In the genomic region with DNA sequence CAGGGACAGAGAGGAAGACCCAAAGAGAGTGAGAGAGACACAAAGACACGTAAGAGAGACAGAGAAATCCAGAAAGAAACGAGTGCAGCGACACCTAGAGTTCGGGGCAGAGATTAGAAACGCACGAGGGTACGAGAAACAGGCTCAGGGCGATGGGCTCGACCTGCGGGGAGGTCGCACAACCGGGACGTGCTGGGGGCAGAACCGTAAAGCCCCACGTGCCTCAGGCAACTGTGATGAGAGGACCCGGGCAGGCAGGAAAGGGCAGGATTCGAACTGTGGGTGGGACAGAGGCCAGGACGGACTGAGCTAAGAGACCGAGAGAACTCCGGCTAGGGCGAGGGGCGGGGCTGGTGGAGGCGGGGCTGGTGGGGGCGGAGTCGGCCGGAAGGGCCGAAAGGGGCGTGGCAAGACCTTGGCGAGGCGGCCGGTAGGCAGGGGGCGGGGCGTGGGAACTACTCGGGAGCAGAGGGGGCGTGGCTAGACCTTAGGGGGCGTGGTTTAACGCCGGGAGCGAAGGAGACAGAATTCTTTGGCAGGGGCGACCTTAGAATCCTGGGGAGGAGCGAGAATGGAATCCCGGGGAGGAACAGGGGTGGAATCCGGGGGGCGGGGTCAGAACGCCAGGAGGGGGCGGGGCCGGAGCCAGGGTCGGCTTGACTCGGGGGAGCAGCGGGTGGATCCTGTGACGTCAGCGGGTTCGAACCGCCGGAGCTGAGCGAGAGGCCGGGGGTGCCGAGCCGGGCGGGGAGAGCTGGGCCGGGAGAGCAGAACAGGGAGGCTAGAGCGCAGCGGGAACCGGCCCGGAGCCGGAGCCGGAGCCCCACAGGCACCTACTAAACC, we compare ENCODE assay signal across 8 cellular contexts. TPM values are rescaled to one million over a fixed set of nuclear protein-coding genes. Genes with fewer than 3 reads are reported as not detected.
DNase-seq lines count a peak whose midpoint lies in the region; ATAC-seq and TF ChIP-seq lines count a peak whose summit lies in the region.

A gene (plus strand): TSS at position 686 of the 843 bp plus-strand sequence. CDS start 229 bp downstream, outside the sequence.

- WGBS in liver = under 1% methylated on average over 67 of the region's 67 CpGs

- DNase-seq in Caki2 (ENCODE audit: low read depth) (peak; percentile 96), NCI-H774 (lab: John Stamatoyannopoulos, UW) (peak; percentile 94), dermis microvascular lymphatic vessel endothelial cell (ENCODE audit: low read depth in 2 of 2) (peak; percentile 96 to 98)
- DNase-seq in activated CD4-positive, alpha-beta T cell treated with anti-CD3 and anti-CD28 coated beads, Interleukin-2, amount 50 U/mL, for 48 hours = peak; percentile 97
- peak; percentile 63 for DNase-seq in stimulated activated CD4-positive, alpha-beta T cell treated with anti-CD3 and anti-CD28 coated beads, Interleukin-2, amount 100 ng/mL, for 4 hours (ENCODE audit: low read depth)

- H3K9ac ChIP-seq in liver (ENCODE audit: low read depth in 1 of 2, low read length in 2 of 2) = peak within 1 kb of the TSS; percentile 95 to 100

- peak; percentile 53 to 75 for TF ChIP-seq RAD21 in liver (IDR thresholded peaks at IDR 0.05)

- peak; percentile 72 for TF ChIP-seq CTCF in liver (IDR thresholded peaks at IDR 0.05; ENCODE audit: low read depth, low read length, missing input control)

- in situ Hi-C loops in Caki2 (cut with HindIII; ENCODE audit: low pct_unique_long_range_greater_than_20kb, low sequenced_read_pairs) = no loop called here

- no peaks in the 10 kb centered on the region for H3K36me3 ChIP-seq in liver (ENCODE audit: control insufficient read depth in 4 of 4, insufficient read depth in 3 of 4, low read depth in 1 of 4, low read length in 3 of 4)

- H3K27me3 ChIP-seq in liver (ENCODE audit: control insufficient read depth in 4 of 4, insufficient read depth in 4 of 4, low read length in 3 of 4) = no peaks in the 10 kb centered on the region

- no peaks in the 10 kb centered on the region for H3K9me3 ChIP-seq in liver (ENCODE audit: control insufficient read depth in 4 of 4, low read length in 3 of 4)

- ATAC-seq in HG03457 (IDR thresholded peaks at IDR 0.05; ENCODE audit: unreplicated experiment) (peak; percentile 38), HG03460 (IDR thresholded peaks at IDR 0.05; ENCODE audit: unreplicated experiment) (no peak)

- H3K4me1 ChIP-seq in liver (ENCODE audit: control insufficient read depth in 4 of 4, insufficient read depth in 4 of 4, low read length in 3 of 4) = peaks cover 9 to 43% (median 31%) of the 10 kb centered on the region in 4 donors

- H3K27ac ChIP-seq in liver (ENCODE audit: low read depth in 1 of 2, low read length in 2 of 2) = peak within 1 kb of the TSS; percentile 87 to 96

- H3K4me3 ChIP-seq in liver (ENCODE audit: low read depth in 1 of 3, low read length in 3 of 3) = peak within 1 kb of the TSS; percentile 71 to 87 (median 79)

TF ChIP-seq in liver, 16 proteins besides CTCF, POLR2A, EP300 and RAD21:
- TF ChIP-seq HNF4A (conservative IDR thresholded peaks at IDR 0.05) = peak; percentile 28 to 41
- TF ChIP-seq, protein P1, sequence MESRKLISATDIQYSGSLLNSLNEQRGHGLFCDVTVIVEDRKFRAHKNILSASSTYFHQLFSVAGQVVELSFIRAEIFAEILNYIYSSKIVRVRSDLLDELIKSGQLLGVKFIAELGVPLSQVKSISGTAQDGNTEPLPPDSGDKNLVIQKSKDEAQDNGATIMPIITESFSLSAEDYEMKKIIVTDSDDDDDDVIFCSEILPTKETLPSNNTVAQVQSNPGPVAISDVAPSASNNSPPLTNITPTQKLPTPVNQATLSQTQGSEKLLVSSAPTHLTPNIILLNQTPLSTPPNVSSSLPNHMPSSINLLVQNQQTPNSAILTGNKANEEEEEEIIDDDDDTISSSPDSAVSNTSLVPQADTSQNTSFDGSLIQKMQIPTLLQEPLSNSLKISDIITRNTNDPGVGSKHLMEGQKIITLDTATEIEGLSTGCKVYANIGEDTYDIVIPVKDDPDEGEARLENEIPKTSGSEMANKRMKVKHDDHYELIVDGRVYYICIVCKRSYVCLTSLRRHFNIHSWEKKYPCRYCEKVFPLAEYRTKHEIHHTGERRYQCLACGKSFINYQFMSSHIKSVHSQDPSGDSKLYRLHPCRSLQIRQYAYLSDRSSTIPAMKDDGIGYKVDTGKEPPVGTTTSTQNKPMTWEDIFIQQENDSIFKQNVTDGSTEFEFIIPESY (IDR thresholded peaks at IDR 0.05) = peak; percentile 26
- TF ChIP-seq, protein P2, sequence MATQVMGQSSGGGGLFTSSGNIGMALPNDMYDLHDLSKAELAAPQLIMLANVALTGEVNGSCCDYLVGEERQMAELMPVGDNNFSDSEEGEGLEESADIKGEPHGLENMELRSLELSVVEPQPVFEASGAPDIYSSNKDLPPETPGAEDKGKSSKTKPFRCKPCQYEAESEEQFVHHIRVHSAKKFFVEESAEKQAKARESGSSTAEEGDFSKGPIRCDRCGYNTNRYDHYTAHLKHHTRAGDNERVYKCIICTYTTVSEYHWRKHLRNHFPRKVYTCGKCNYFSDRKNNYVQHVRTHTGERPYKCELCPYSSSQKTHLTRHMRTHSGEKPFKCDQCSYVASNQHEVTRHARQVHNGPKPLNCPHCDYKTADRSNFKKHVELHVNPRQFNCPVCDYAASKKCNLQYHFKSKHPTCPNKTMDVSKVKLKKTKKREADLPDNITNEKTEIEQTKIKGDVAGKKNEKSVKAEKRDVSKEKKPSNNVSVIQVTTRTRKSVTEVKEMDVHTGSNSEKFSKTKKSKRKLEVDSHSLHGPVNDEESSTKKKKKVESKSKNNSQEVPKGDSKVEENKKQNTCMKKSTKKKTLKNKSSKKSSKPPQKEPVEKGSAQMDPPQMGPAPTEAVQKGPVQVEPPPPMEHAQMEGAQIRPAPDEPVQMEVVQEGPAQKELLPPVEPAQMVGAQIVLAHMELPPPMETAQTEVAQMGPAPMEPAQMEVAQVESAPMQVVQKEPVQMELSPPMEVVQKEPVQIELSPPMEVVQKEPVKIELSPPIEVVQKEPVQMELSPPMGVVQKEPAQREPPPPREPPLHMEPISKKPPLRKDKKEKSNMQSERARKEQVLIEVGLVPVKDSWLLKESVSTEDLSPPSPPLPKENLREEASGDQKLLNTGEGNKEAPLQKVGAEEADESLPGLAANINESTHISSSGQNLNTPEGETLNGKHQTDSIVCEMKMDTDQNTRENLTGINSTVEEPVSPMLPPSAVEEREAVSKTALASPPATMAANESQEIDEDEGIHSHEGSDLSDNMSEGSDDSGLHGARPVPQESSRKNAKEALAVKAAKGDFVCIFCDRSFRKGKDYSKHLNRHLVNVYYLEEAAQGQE (IDR thresholded peaks at IDR 0.05) = no peak
- peak in 1 of 2 donors; percentile 29 for TF ChIP-seq JUND (IDR thresholded peaks at IDR 0.05)
- peak; percentile 79 for TF ChIP-seq SP1 (IDR thresholded peaks at IDR 0.05)
- TF ChIP-seq FOXA2 (IDR thresholded peaks at IDR 0.05) = no peak
- TF ChIP-seq TAF1 (conservative IDR thresholded peaks at IDR 0.05) = no peak
- TF ChIP-seq HNF4G (IDR thresholded peaks at IDR 0.05) = peak; percentile 9
- TF ChIP-seq, protein P3, sequence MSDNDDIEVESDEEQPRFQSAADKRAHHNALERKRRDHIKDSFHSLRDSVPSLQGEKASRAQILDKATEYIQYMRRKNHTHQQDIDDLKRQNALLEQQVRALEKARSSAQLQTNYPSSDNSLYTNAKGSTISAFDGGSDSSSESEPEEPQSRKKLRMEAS (IDR thresholded peaks at IDR 0.05) = peak; percentile 23
- no peak for TF ChIP-seq FOXA1 (IDR thresholded peaks at IDR 0.05)
- peak in 1 of 2 donors; percentile 64 for TF ChIP-seq GABPA (IDR thresholded peaks at IDR 0.05 in 1 of 2, conservative IDR thresholded peaks at IDR 0.05 in 1 of 2)
- TF ChIP-seq, protein P4, sequence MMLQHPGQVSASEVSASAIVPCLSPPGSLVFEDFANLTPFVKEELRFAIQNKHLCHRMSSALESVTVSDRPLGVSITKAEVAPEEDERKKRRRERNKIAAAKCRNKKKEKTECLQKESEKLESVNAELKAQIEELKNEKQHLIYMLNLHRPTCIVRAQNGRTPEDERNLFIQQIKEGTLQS (IDR thresholded peaks at IDR 0.05) = no peak
- peak; percentile 43 for TF ChIP-seq YY1 (IDR thresholded peaks at IDR 0.05)
- peak in 1 of 2 donors; percentile 26 for TF ChIP-seq EGR1 (IDR thresholded peaks at IDR 0.05; ENCODE audit: low read depth in 2 of 2)
- TF ChIP-seq RXRA (IDR thresholded peaks at IDR 0.05) = peak; percentile 30 to 50
- peak; percentile 44 for TF ChIP-seq NR2F2 (IDR thresholded peaks at IDR 0.05)

RNA-seq across cellular contexts. Expression of the gene that starts here (rescaled TPM):
- total RNA-seq in Caki2 (2014; rRNA removed; shearing (Covaris generic); ENCODE audit: low replicate concordance) = 90.0 and 91.5 TPM in 2 replicates
- total RNA-seq in dermis microvascular lymphatic vessel endothelial cell (75.6 and 127 TPM in 2 replicates), liver (10 to 100 TPM; 49.4 to 54.9 TPM)
- polyA plus RNA-seq in liver = 10 to 100 TPM; 56.2 to 77.5 TPM
